Comparison of ENCODE assay signal across 8 cellular contexts in the genomic region with DNA sequence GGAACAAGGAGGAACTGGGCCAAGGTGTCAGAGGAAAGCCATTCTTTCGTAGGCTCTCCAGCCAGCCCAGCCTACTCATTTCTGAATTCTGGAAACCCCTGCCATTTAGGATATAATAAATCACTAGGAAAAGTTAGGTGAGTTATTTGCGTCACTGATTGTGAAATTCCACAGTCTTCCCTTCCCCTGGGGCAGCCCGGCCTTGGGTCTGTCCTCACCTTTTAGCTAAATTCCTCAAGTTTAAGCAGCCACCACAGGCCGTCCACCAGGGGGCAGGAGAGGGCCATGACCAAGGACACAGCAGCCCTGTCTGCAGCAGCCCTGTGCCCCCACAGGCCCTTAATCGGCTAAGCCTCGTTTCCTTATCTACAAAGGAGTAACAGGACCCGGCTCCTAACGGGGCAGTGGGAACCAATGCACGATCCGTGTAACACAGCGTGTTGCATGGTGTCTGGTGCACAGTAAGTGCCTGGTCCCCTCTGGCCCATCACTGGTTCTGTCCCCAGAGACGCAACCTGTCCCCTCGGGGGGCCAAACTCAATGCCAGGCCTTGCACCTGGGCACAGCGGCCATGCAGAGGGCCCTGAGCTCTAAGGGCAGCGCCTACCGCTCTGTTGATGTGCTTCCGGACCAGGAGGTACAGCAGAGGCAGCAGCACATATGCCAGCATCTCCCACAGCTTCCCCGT. TPM values are rescaled to one million over a fixed set of nuclear protein-coding genes. Genes with fewer than 3 reads are reported as not detected.
DNase-seq lines count a peak whose midpoint lies in the region; ATAC-seq and TF ChIP-seq lines count a peak whose summit lies in the region.

No MANE protein-coding gene starts in this region.

- no peak overlapping the region for H3K4me3 Mint-ChIP-seq in T-cell
- H3K4me3 Mint-ChIP-seq in activated naive CD8-positive, alpha-beta T cell treated with anti-CD3 and anti-CD28 coated beads, Interleukin-2, amount 50 U/mL, for 24 hours = no peak overlapping the region

- peak; percentile 71 to 77 (median 74) for ATAC-seq in T-cell (replicated peaks in 1 of 4)
- ATAC-seq in activated naive CD8-positive, alpha-beta T cell treated with anti-CD3 and anti-CD28 coated beads, Interleukin-2, amount 50 U/mL, for 24 hours = peak; percentile 75
- ATAC-seq in heart left ventricle = peak; percentile 48 to 82 (median 78)
- ATAC-seq in psoas muscle = peak; percentile 66 to 81 (median 76)
- ATAC-seq in HG02678 (IDR thresholded peaks at IDR 0.05; ENCODE audit: unreplicated experiment) = no peak

- H3K4me3 ChIP-seq in heart left ventricle (no peak overlapping the region), psoas muscle (no peak overlapping the region), vagina (no peak overlapping the region)

- TF ChIP-seq CTCF in GM12801 (IDR thresholded peaks at IDR 0.05; ENCODE audit: extremely low read depth, insufficient read length) (peak; percentile 41), heart left ventricle (IDR thresholded peaks at IDR 0.05) (peak; percentile 85 to 97 (median 92)), psoas muscle (IDR thresholded peaks at IDR 0.05) (peak; percentile 92), vagina (IDR thresholded peaks at IDR 0.05) (peak; percentile 90 to 95 (median 90))

- H3K27me3 ChIP-seq in heart left ventricle = no peaks in the 10 kb centered on the region
- H3K27me3 ChIP-seq in psoas muscle (ENCODE audit: insufficient read depth in 3 of 3, low read length in 2 of 3) = no peaks in the 10 kb centered on the region
- no peaks in the 10 kb centered on the region for H3K27me3 ChIP-seq in vagina

- intact Hi-C loops in heart left ventricle (cut with DNase I) (loop anchor here (1.0 to 10.0 kb wide), 7 partner anchors 84 to 381 kb away; no protein-coding TSS in a partner anchor), psoas muscle (cut with DNase I) (loop anchor here (1.0 to 10.0 kb wide), 4 partner anchors 85 to 376 kb away; no protein-coding TSS in a partner anchor), vagina (cut with DNase I) (loop anchor here (5.0 to 10.0 kb wide), 2 partner anchors 86 to 374 kb away; no protein-coding TSS in a partner anchor)

- H3K27me3 Mint-ChIP-seq in T-cell = no peaks in the 10 kb centered on the region
- no peaks in the 10 kb centered on the region for H3K27me3 Mint-ChIP-seq in activated naive CD8-positive, alpha-beta T cell treated with anti-CD3 and anti-CD28 coated beads, Interleukin-2, amount 50 U/mL, for 24 hours

- H3K36me3 Mint-ChIP-seq in T-cell = peaks cover 12% of the 10 kb centered on the region
- H3K36me3 Mint-ChIP-seq in activated naive CD8-positive, alpha-beta T cell treated with anti-CD3 and anti-CD28 coated beads, Interleukin-2, amount 50 U/mL, for 24 hours (ENCODE audit: low read depth) = no peaks in the 10 kb centered on the region

- POLR2A ChIA-PET in T-cell (lab: Charles Lee) = no interaction called here

- H3K4me1 ChIP-seq in heart left ventricle = peaks cover 0 to 23% (median 6%) of the 10 kb centered on the region in 12 donors
- peaks cover 10% of the 10 kb centered on the region for H3K4me1 ChIP-seq in psoas muscle
- peaks cover 16% of the 10 kb centered on the region for H3K4me1 ChIP-seq in vagina

- H3K27ac Mint-ChIP-seq in T-cell = no peak overlapping the region
- no peak overlapping the region for H3K27ac Mint-ChIP-seq in activated naive CD8-positive, alpha-beta T cell treated with anti-CD3 and anti-CD28 coated beads, Interleukin-2, amount 50 U/mL, for 24 hours

- TF ChIP-seq POLR2A in heart left ventricle (IDR thresholded peaks at IDR 0.05) (no peak), vagina (IDR thresholded peaks at IDR 0.05) (no peak)

- H3K27ac ChIP-seq in heart left ventricle (no peak overlapping the region), psoas muscle (no peak overlapping the region), vagina (peak overlapping the region; percentile 3)

- peak; percentile 83 for DNase-seq in MV-4-11 (lab: John Stamatoyannopoulos, UW)
- peak; percentile 53 to 86 (median 77) for DNase-seq in T-cell
- DNase-seq in activated naive CD8-positive, alpha-beta T cell treated with anti-CD3 and anti-CD28 coated beads, Interleukin-2, amount 50 U/mL, for 24 hours = peak; percentile 92
- peak; percentile 83 to 93 (median 89) for DNase-seq in heart left ventricle
- DNase-seq in psoas muscle = peak; percentile 91 to 94
- peak in 1 of 2 donors; percentile 94 for DNase-seq in vagina (ENCODE audit: extremely low spot score in 2 of 2)

- H3K9me3 Mint-ChIP-seq in T-cell = no peaks in the 10 kb centered on the region
- no peaks in the 10 kb centered on the region for H3K9me3 Mint-ChIP-seq in activated naive CD8-positive, alpha-beta T cell treated with anti-CD3 and anti-CD28 coated beads, Interleukin-2, amount 50 U/mL, for 24 hours

- H3K36me3 ChIP-seq in heart left ventricle = peaks cover 0 to 42% (median 5%) of the 10 kb centered on the region in 9 donors
- H3K36me3 ChIP-seq in psoas muscle (ENCODE audit: insufficient read depth in 1 of 2, low read depth in 1 of 2) = peaks cover 0 to 41% of the 10 kb centered on the region in 2 donors
- H3K36me3 ChIP-seq in vagina = peaks cover 0 to 7% of the 10 kb centered on the region in 2 donors

- H3K4me1 Mint-ChIP-seq in T-cell = peaks cover 0 to 4% (median 0%) of the 10 kb centered on the region in 3 donors
- H3K4me1 Mint-ChIP-seq in activated naive CD8-positive, alpha-beta T cell treated with anti-CD3 and anti-CD28 coated beads, Interleukin-2, amount 50 U/mL, for 24 hours = peaks cover 5% of the 10 kb centered on the region

- CTCF ChIA-PET in T-cell (lab: Charles Lee) = interaction anchor here (0.5 to 2.1 kb wide), 6 partner anchors 9 to 1490 kb away, joined by 3 to 4 read pairs (median 3); no protein-coding TSS in a partner anchor

- WGBS in heart left ventricle, 4 donors = 12 to 39% (median 36%) methylated on average over 6 to 18 of the region's 18 CpGs
- WGBS in psoas muscle, 3 donors = 37 to 42% (median 40%) methylated on average over 18 of the region's 18 CpGs

- no peaks in the 10 kb centered on the region for H3K9me3 ChIP-seq in heart left ventricle
- H3K9me3 ChIP-seq in psoas muscle = no peaks in the 10 kb centered on the region
- no peaks in the 10 kb centered on the region for H3K9me3 ChIP-seq in vagina

RNA-seq across cellular contexts. Expression of a gene that starts 18.1 kb away (rescaled TPM):
- total RNA-seq in T-cell (10 to 100 TPM in 1 of 5 donors, 1 to 10 TPM in 4; 7.1 to 10.7 (median 8.9) TPM), heart left ventricle (10 to 100 TPM; 21.1 to 41.8 (median 30.3) TPM), psoas muscle (10 to 100 TPM; 13.1 to 49.5 (median 33.4) TPM), vagina (19.4 TPM)
- polyA plus RNA-seq in heart left ventricle (10 to 100 TPM in 1 of 2 donors, 1 to 10 TPM in 1; 9.2 to 10.2 TPM), psoas muscle (10 to 100 TPM; 11.6 to 21.6 (median 15.7) TPM)

RNA-seq across cellular contexts. Expression of a gene that starts 41.4 kb away (rescaled TPM):
- total RNA-seq in T-cell (1 to 10 TPM in 1 of 5 donors, under 1 TPM in 4; 0.32 to 1.5 (median 0.86) TPM), heart left ventricle (10 to 100 TPM in 2 of 9 donors, 1 to 10 TPM in 6, under 1 TPM in 1; 0.93 to 15.8 (median 2.9) TPM), psoas muscle (10 to 100 TPM; 12.8 to 97.9 (median 55.5) TPM), vagina (8.1 TPM)
- polyA plus RNA-seq in heart left ventricle (1 to 10 TPM in 1 of 2 donors, under 1 TPM in 1; 0.86 to 1.1 TPM), psoas muscle (10 to 100 TPM; 13.2 to 36.8 (median 31.7) TPM)

Comparison
In these comparisons a context has a peak if more than half of its experiments do, and no peak if none do; other contexts are left out.
1. CTCF ChIP-seq: peak in every context shown above with its lines; median percentile 92 in heart left ventricle; 92 in psoas muscle; 90 in vagina; 41 in GM12801.